Comparison of ENCODE assay signal across 23 cellular contexts in genomic region chr7:44232900-44233715, GRCh38. TPM values are rescaled to one million over a fixed set of nuclear protein-coding genes. Genes with fewer than 3 reads are reported as not detected.
"Had no signal": no experiment of that assay in that cellular context is flagged by ENCODE, and none has a peak within 500 bp of the region (broad histone marks: within the 10 kb centered on the region; RNA-seq: fewer than 3 reads in every experiment).

No MANE protein-coding gene starts in this region.

- H3K4me2 ChIP-seq: neural progenitor cell had no signal

- DNase-seq: cortex of kidney; effector memory CD8-positive, alpha-beta T cell; erythroblast; esophagus squamous epithelium; foreskin melanocyte; natural killer cell; nucleus accumbens; ovary; psoas muscle; sigmoid colon; stimulated activated CD4-positive, alpha-beta T cell treated with anti-CD3 and anti-CD28 coated beads, Interleukin-2, amount 100 ng/mL, for 24 hours; stimulated activated CD4-positive, alpha-beta T cell treated with anti-CD3 and anti-CD28 coated beads, Interleukin-4, amount 100 ng/mL, for 24 hours; stimulated activated naive CD4-positive, alpha-beta T cell treated with Interleukin-2 at 50 U/mL for 16 hours; stomach; testis; tibial artery had no signal

- H3K9me3 ChIP-seq: esophagus squamous epithelium, ovary, psoas muscle, sigmoid colon, stomach, testis, tibial artery, upper lobe of left lung had no signal

- H3K27me3 ChIP-seq: esophagus squamous epithelium, neural progenitor cell, ovary, sigmoid colon, testis, upper lobe of left lung had no signal

- H3K9ac ChIP-seq: neural progenitor cell had no signal

- H3K4me3 Mint-ChIP-seq: effector memory CD8-positive, alpha-beta T cell; memory B cell; natural killer cell; neural progenitor cell; stimulated activated effector memory CD8-positive, alpha-beta T cell treated with anti-CD3 and anti-CD28 coated beads, Interleukin-12 subunit alpha, Interleukin-12 subunit beta, amount 100 ng/mL, for 72 hours had no signal

- H3K27ac ChIP-seq: esophagus squamous epithelium, neural progenitor cell, ovary, psoas muscle, sigmoid colon, stomach, testis, tibial artery, upper lobe of left lung had no signal

- H3K27ac Mint-ChIP-seq: effector memory CD8-positive, alpha-beta T cell; memory B cell; natural killer cell; neural progenitor cell; stimulated activated effector memory CD8-positive, alpha-beta T cell treated with anti-CD3 and anti-CD28 coated beads, Interleukin-12 subunit alpha, Interleukin-12 subunit beta, amount 100 ng/mL, for 72 hours had no signal

- H3K4me3 ChIP-seq: esophagus squamous epithelium, lung, neural progenitor cell, ovary, psoas muscle, sigmoid colon, stomach, testis, tibial artery, upper lobe of left lung had no signal

- H3K36me3 Mint-ChIP-seq: memory B cell; natural killer cell; neural progenitor cell; stimulated activated effector memory CD8-positive, alpha-beta T cell treated with anti-CD3 and anti-CD28 coated beads, Interleukin-12 subunit alpha, Interleukin-12 subunit beta, amount 100 ng/mL, for 72 hours had no signal

- H3K9me3 Mint-ChIP-seq: effector memory CD8-positive, alpha-beta T cell; memory B cell; natural killer cell; neural progenitor cell; stimulated activated effector memory CD8-positive, alpha-beta T cell treated with anti-CD3 and anti-CD28 coated beads, Interleukin-12 subunit alpha, Interleukin-12 subunit beta, amount 100 ng/mL, for 72 hours had no signal

- H3K4me1 ChIP-seq: esophagus squamous epithelium, psoas muscle, sigmoid colon, stomach, testis, tibial artery, upper lobe of left lung had no signal

- H2AFZ ChIP-seq: neural progenitor cell had no signal

- ATAC-seq: effector memory CD8-positive, alpha-beta T cell; natural killer cell; psoas muscle; right cardiac atrium; stimulated activated effector memory CD8-positive, alpha-beta T cell treated with anti-CD3 and anti-CD28 coated beads, Interleukin-12 subunit alpha, Interleukin-12 subunit beta, amount 100 ng/mL, for 72 hours had no signal

- H3K36me3 ChIP-seq: esophagus squamous epithelium, neural progenitor cell, ovary, sigmoid colon, stomach, tibial artery, upper lobe of left lung had no signal

- H3K4me1 Mint-ChIP-seq: natural killer cell; stimulated activated effector memory CD8-positive, alpha-beta T cell treated with anti-CD3 and anti-CD28 coated beads, Interleukin-12 subunit alpha, Interleukin-12 subunit beta, amount 100 ng/mL, for 72 hours had no signal

RNA-seq across cellular contexts. Expression of gene GCK, which starts 43.9 kb away (rescaled TPM):
- total RNA-seq: natural killer cell, psoas muscle had no signal
- polyA plus RNA-seq: keratinocyte had no signal
